ENCODE assay signal across 16 cellular contexts in genomic region chr13:85709721-85710120, GRCh38.
A peak's percentile ranks its signal among the peaks of the same experiment; 100 is the strongest.
DNase-seq lines count a peak whose midpoint lies in the region; ATAC-seq, FAIRE-seq and TF ChIP-seq lines count a peak whose summit lies in the region.
"Had no signal": no experiment of that assay in that cellular context is flagged by ENCODE, and none has a peak within 500 bp of the region (broad histone marks: within the 10 kb centered on the region; RNA-seq: fewer than 3 reads in every experiment).

No MANE protein-coding gene starts in this region.

- peak; percentile 45 for FAIRE-seq in H54 (lab: Jason Lieb, UNC)
- no peak for FAIRE-seq in H1 (lab: Jason Lieb, UNC)
- FAIRE-seq: A204.1, HepG2, HTR-8/SVneo had no signal

- H4K8ac ChIP-seq in H1 (ENCODE audit: extremely low read depth, insufficient read depth, low read length) (no peak overlapping the region), mesendoderm (ENCODE audit: low read depth, low read length) (no peak overlapping the region)

- H3K23ac ChIP-seq in H1 (ENCODE audit: insufficient read length) (no peak overlapping the region), mesendoderm (ENCODE audit: low read length) (no peak overlapping the region)

- DNase-seq in SK-N-SH: no peak
- DNase-seq in H54 (ENCODE audit: insufficient read length, low spot score): no peak
- DNase-seq in NCI-H69 (lab: John Stamatoyannopoulos, UW): peak; percentile 52
- no peak for DNase-seq in H1 (ENCODE audit: low read depth in 1 of 2, low spot score in 2 of 2)
- DNase-seq in mesendoderm: no peak
- DNase-seq in NCI-H1105 (lab: John Stamatoyannopoulos, UW): no peak
- DNase-seq: BE2C; CD8-positive, alpha-beta T cell; DMS53; GF-D8; H9 had no signal

- H3K9me3 ChIP-seq in SK-N-SH (no peaks in the 10 kb centered on the region), H1 (ENCODE audit: insufficient read depth in 2 of 2, low read depth in 1 of 2, low read length in 1 of 2) (no peaks in the 10 kb centered on the region)
- H3K9me3 ChIP-seq: BE2C had no signal

- H2BK12ac ChIP-seq in H1 (ENCODE audit: low read depth, low read length): no peak overlapping the region

- no peaks in the 10 kb centered on the region for H3F3A ChIP-seq in SK-N-SH (replicated peaks; ENCODE audit: insufficient read depth)

- H3K4me2 ChIP-seq in SK-N-SH (no peak overlapping the region), H1 (ENCODE audit: insufficient read depth in 1 of 2, low read depth in 2 of 2, low read length in 2 of 2) (no peak overlapping the region), mesendoderm (ENCODE audit: low read length) (no peak overlapping the region)

- H3K36me3 ChIP-seq in SK-N-SH (replicated peaks in 1 of 2; ENCODE audit: control insufficient read depth in 1 of 2, insufficient read depth in 2 of 2, low read length in 1 of 2) (no peaks in the 10 kb centered on the region), H1 (ENCODE audit: control insufficient read depth in 2 of 4, insufficient read depth in 4 of 4, low read length in 3 of 4) (no peaks in the 10 kb centered on the region), mesendoderm (ENCODE audit: control insufficient read depth, insufficient read depth, low read length) (no peaks in the 10 kb centered on the region)
- H3K36me3 ChIP-seq: BE2C had no signal

- no peak overlapping the region for H3K14ac ChIP-seq in H1 (ENCODE audit: insufficient read length)

- H3K4ac ChIP-seq in H1 (replicated peaks; ENCODE audit: insufficient read length, low read depth, low read length) (no peak overlapping the region), mesendoderm (ENCODE audit: low read depth, low read length) (no peak overlapping the region)

- no peaks in the 10 kb centered on the region for H3K9me2 ChIP-seq in SK-N-SH

- no peak overlapping the region for H2BK120ac ChIP-seq in H1 (replicated peaks; ENCODE audit: low read depth, low read length)
- H2BK120ac ChIP-seq in mesendoderm (ENCODE audit: low read depth, low read length): no peak overlapping the region

- no peak overlapping the region for H2AK5ac ChIP-seq in H1 (ENCODE audit: low read depth, low read length)
- H2AK5ac ChIP-seq in mesendoderm (ENCODE audit: low read length): no peak overlapping the region

- TF ChIP-seq CTCF in SK-N-SH (IDR thresholded peaks at IDR 0.05): no peak
- no peak for TF ChIP-seq CTCF in H1 (IDR thresholded peaks at IDR 0.05; ENCODE audit: control extremely low read depth in 1 of 3, insufficient read depth in 1 of 3, low read depth in 1 of 3, low read length in 3 of 3)

- H3K27me3 ChIP-seq in SK-N-SH (ENCODE audit: insufficient read depth) (no peaks in the 10 kb centered on the region), H1 (replicated peaks in 1 of 4; ENCODE audit: control insufficient read depth in 3 of 4, extremely low read depth in 1 of 4, insufficient read depth in 3 of 4, low read length in 3 of 4) (no peaks in the 10 kb centered on the region), mesendoderm (ENCODE audit: insufficient read depth, low read length, poor library complexity) (no peaks in the 10 kb centered on the region)
- H3K27me3 ChIP-seq: BE2C had no signal

- no peak overlapping the region for H3K4me3 ChIP-seq in SK-N-SH (ENCODE audit: low read depth in 2 of 2, low read length in 1 of 2)
- H3K4me3 ChIP-seq in H1 (ENCODE audit: extremely low read depth in 1 of 4, insufficient read depth in 2 of 4, low read depth in 3 of 4, low read length in 4 of 4): no peak overlapping the region
- H3K4me3 ChIP-seq in mesendoderm (ENCODE audit: low read length): no peak overlapping the region

- 91% methylated on average over 1 of the region's 1 CpG for WGBS in SK-N-SH (ENCODE audit: low lambda C conversion rate)
- WGBS in H1 (ENCODE audit: extremely low coverage in 1 of 2, insufficient coverage in 1 of 2, insufficient read length in 1 of 2, insufficient replicate concordance in 2 of 2, low coverage in 1 of 2, low lambda C conversion rate in 2 of 2, missing lambda C conversion rate in 1 of 2), 2 experiments: 100% methylated on average over 1 of the region's 1 CpG; no CpG with 5 or more reads in 1 of the 2 experiments
- WGBS in mesendoderm (ENCODE audit: extremely low coverage, insufficient coverage, low lambda C conversion rate): no CpG with 5 or more reads among the region's 1 CpG

- no peaks in the 10 kb centered on the region for H4K20me1 ChIP-seq in SK-N-SH (ENCODE audit: insufficient read depth)
- H4K20me1 ChIP-seq in H1 (replicated peaks in 1 of 2; ENCODE audit: control insufficient read depth in 1 of 2, insufficient read depth in 2 of 2, low read length in 2 of 2): no peaks in the 10 kb centered on the region

- H2BK20ac ChIP-seq in H1 (ENCODE audit: low read length): no peak overlapping the region

- TF ChIP-seq POLR2A in H54 (IDR thresholded peaks at IDR 0.05; ENCODE audit: low read depth, low read length): no peak
- TF ChIP-seq POLR2A in H1 (IDR thresholded peaks at IDR 0.05; ENCODE audit: control extremely low read depth in 1 of 2, low read depth in 2 of 2, low read length in 2 of 2): no peak

- H2AFZ ChIP-seq in SK-N-SH (ENCODE audit: low read depth) (no peak overlapping the region), H1 (ENCODE audit: low read length) (peak overlapping the region; percentile 85; the same call in 1 of the 2 replicates)

- no peak overlapping the region for H4K5ac ChIP-seq in H1 (ENCODE audit: insufficient read length, low read depth, low read length)
- H4K5ac ChIP-seq in mesendoderm (ENCODE audit: low read length): no peak overlapping the region

- no peak for TF ChIP-seq RAD21 in SK-N-SH (IDR thresholded peaks at IDR 0.05; ENCODE audit: low read length)
- no peak for TF ChIP-seq RAD21 in H1 (IDR thresholded peaks at IDR 0.05 in 1 of 2, conservative IDR thresholded peaks at IDR 0.05 in 1 of 2; ENCODE audit: low read depth in 2 of 2, low read length in 2 of 2)

- no peaks in the 10 kb centered on the region for H3K23me2 ChIP-seq in H1 (ENCODE audit: low read depth, low read length)

- H3K79me2 ChIP-seq in SK-N-SH (ENCODE audit: insufficient read depth): no peaks in the 10 kb centered on the region
- no peaks in the 10 kb centered on the region for H3K79me2 ChIP-seq in H1 (ENCODE audit: control insufficient read depth in 1 of 2, insufficient read depth in 2 of 2, low read length in 2 of 2)
- H3K79me2 ChIP-seq in mesendoderm (ENCODE audit: control insufficient read depth, insufficient read depth, low read length): no peaks in the 10 kb centered on the region

- H3K9ac ChIP-seq in SK-N-SH: no peak overlapping the region
- no peak overlapping the region for H3K9ac ChIP-seq in H1 (replicated peaks in 1 of 4; ENCODE audit: extremely low read depth in 1 of 4, low read depth in 3 of 4, low read length in 3 of 4)
- no peak overlapping the region for H3K9ac ChIP-seq in mesendoderm (ENCODE audit: low read length)

- H2BK5ac ChIP-seq in H1 (ENCODE audit: low read depth, low read length) (no peak overlapping the region), mesendoderm (ENCODE audit: low read length) (no peak overlapping the region)

- no peak overlapping the region for H4K91ac ChIP-seq in H1 (replicated peaks; ENCODE audit: insufficient read length, low read length)

- ATAC-seq in SK-N-SH treated with all-trans-retinoic acid at 6 μM for 48 hours (no peak), GM19035 (IDR thresholded peaks at IDR 0.05; ENCODE audit: unreplicated experiment) (no peak)
- ATAC-seq: CD8-positive, alpha-beta T cell; HepG2 had no signal

- H3K79me1 ChIP-seq in H1 (ENCODE audit: low read depth, low read length) (no peaks in the 10 kb centered on the region), mesendoderm (ENCODE audit: low read length) (no peaks in the 10 kb centered on the region)

- no peak overlapping the region for H3K56ac ChIP-seq in H1 (replicated peaks; ENCODE audit: insufficient read length, low read depth, low read length)
- H3K56ac ChIP-seq in mesendoderm (ENCODE audit: low read length): no peak overlapping the region

- H3K27ac ChIP-seq in SK-N-SH (ENCODE audit: low read depth in 2 of 2, low read length in 1 of 2) (no peak overlapping the region), H1 (ENCODE audit: low read depth, low read length) (no peak overlapping the region), mesendoderm (ENCODE audit: low read depth, low read length) (no peak overlapping the region)

- H3K18ac ChIP-seq in H1 (ENCODE audit: extremely low read depth, low read length) (no peak overlapping the region), mesendoderm (ENCODE audit: low read length) (no peak overlapping the region)

- TF ChIP-seq EP300 in SK-N-SH (IDR thresholded peaks at IDR 0.05; ENCODE audit: borderline replicate concordance in 1 of 2, low read depth in 1 of 2, low read length in 1 of 2): no peak
- TF ChIP-seq EP300 in H1 (IDR thresholded peaks at IDR 0.05; ENCODE audit: borderline replicate concordance in 1 of 2, low read depth in 2 of 2, low read length in 2 of 2): no peak

- CTCF ChIA-PET in SK-N-SH (lab: Yijun Ruan, JAX): interaction anchor here (1.2 kb wide), 1 partner anchor 10 kb away, joined by 3 read pairs; no protein-coding TSS in a partner anchor
- CTCF ChIA-PET in H1 (lab: Charles Lee; ENCODE audit: partially characterized antibody): no interaction called here

- H2BK15ac ChIP-seq in H1 (ENCODE audit: low read length) (no peak overlapping the region), mesendoderm (replicated peaks; ENCODE audit: low read depth) (no peak overlapping the region)

- H3K4me1 ChIP-seq in SK-N-SH (ENCODE audit: control insufficient read depth in 1 of 2, insufficient read depth in 2 of 2, low read depth in 1 of 2, low read length in 1 of 2): no peaks in the 10 kb centered on the region; a peak in 1 of 4 replicates
- no peaks in the 10 kb centered on the region for H3K4me1 ChIP-seq in H1 (replicated peaks in 1 of 4; ENCODE audit: control insufficient read depth in 3 of 4, insufficient read depth in 4 of 4, low read length in 3 of 4)
- no peaks in the 10 kb centered on the region for H3K4me1 ChIP-seq in mesendoderm (ENCODE audit: control insufficient read depth, low read depth, low read length)
- H3K4me1 ChIP-seq: BE2C had no signal

- POLR2A ChIA-PET in SK-N-SH (lab: Yijun Ruan, JAX): no interaction called here
- POLR2A ChIA-PET in H1 (lab: Charles Lee; ENCODE audit: partially characterized antibody): no interaction called here

TF ChIP-seq in SK-N-SH treated with all-trans-retinoic acid at 6 μM for 48 hours, 23 proteins besides CTCF, POLR2A, EP300 and RAD21 (continues in another document):
- TF ChIP-seq ZC3H10 (CRISPR knock-in tag; IDR thresholded peaks at IDR 0.05): no peak
- TF ChIP-seq RARB (CRISPR knock-in tag; IDR thresholded peaks at IDR 0.05): no peak
- TF ChIP-seq ZFP30 (CRISPR knock-in tag; IDR thresholded peaks at IDR 0.05): no peak
- 0 out of 2 replicates have a peak, but pooled peaks have one; percentile 1 for TF ChIP-seq ISL1 (CRISPR knock-in tag; IDR thresholded peaks at IDR 0.05)

TF ChIP-seq in SK-N-SH, 30 proteins besides CTCF, POLR2A, EP300 and RAD21 (continues in another document):
- TF ChIP-seq TCF12 (IDR thresholded peaks at IDR 0.05) (no peak), CHD2 (IDR thresholded peaks at IDR 0.05; ENCODE audit: low read length, partially characterized antibody) (no peak), EZH2phosphoT487 (IDR thresholded peaks at IDR 0.05; ENCODE audit: borderline replicate concordance, low read depth) (no peak)
